ENCODE assay signal across 2 cellular contexts in the genomic region with DNA sequence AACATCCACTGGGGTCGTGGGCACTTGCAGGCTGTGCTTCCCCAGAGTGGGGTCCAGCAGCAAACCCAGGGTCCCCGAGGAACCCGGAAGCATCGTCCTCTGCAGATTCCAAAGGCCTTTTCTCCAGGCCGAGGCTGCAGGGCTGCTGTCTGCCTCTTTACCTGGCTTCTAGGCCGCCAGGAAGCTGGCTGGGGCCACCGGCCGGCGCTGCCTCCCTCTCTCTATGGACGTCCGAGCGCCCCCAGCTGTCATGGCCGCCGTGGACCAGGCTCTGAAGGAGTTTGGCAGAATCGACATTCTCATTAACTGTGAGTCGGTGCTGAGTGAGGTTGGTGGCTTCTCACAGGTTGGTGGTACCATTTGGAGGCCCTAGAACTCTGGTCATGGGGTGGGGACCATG.
TF ChIP-seq lines count a peak whose summit lies in the region.

No MANE protein-coding gene starts in this region.

TF ChIP-seq in GM23338, 12 proteins besides CTCF, POLR2A, EP300 and RAD21 (continues in another document):
- TF ChIP-seq NANOG (IDR thresholded peaks at IDR 0.05; ENCODE audit: borderline replicate concordance) (no peak), EZH2phosphoT487 (IDR thresholded peaks at IDR 0.05; ENCODE audit: unreplicated experiment) (no peak), CREB1 (CRISPR knock-in tag; IDR thresholded peaks at IDR 0.05; ENCODE audit: low read depth) (no peak), ZNF114 (CRISPR knock-in tag; IDR thresholded peaks at IDR 0.05) (no peak), ZNF331 (CRISPR knock-in tag; IDR thresholded peaks at IDR 0.05; ENCODE audit: low read depth) (no peak), EZH2 (IDR thresholded peaks at IDR 0.05; ENCODE audit: low read depth, unreplicated experiment) (no peak), STAT1 (IDR thresholded peaks at IDR 0.05; ENCODE audit: unreplicated experiment) (no peak), JUNB (IDR thresholded peaks at IDR 0.05; ENCODE audit: unreplicated experiment) (no peak)
- TF ChIP-seq, protein P1, sequence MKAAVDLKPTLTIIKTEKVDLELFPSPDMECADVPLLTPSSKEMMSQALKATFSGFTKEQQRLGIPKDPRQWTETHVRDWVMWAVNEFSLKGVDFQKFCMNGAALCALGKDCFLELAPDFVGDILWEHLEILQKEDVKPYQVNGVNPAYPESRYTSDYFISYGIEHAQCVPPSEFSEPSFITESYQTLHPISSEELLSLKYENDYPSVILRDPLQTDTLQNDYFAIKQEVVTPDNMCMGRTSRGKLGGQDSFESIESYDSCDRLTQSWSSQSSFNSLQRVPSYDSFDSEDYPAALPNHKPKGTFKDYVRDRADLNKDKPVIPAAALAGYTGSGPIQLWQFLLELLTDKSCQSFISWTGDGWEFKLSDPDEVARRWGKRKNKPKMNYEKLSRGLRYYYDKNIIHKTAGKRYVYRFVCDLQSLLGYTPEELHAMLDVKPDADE (IDR thresholded peaks at IDR 0.05): no peak
- TF ChIP-seq, protein P2, sequence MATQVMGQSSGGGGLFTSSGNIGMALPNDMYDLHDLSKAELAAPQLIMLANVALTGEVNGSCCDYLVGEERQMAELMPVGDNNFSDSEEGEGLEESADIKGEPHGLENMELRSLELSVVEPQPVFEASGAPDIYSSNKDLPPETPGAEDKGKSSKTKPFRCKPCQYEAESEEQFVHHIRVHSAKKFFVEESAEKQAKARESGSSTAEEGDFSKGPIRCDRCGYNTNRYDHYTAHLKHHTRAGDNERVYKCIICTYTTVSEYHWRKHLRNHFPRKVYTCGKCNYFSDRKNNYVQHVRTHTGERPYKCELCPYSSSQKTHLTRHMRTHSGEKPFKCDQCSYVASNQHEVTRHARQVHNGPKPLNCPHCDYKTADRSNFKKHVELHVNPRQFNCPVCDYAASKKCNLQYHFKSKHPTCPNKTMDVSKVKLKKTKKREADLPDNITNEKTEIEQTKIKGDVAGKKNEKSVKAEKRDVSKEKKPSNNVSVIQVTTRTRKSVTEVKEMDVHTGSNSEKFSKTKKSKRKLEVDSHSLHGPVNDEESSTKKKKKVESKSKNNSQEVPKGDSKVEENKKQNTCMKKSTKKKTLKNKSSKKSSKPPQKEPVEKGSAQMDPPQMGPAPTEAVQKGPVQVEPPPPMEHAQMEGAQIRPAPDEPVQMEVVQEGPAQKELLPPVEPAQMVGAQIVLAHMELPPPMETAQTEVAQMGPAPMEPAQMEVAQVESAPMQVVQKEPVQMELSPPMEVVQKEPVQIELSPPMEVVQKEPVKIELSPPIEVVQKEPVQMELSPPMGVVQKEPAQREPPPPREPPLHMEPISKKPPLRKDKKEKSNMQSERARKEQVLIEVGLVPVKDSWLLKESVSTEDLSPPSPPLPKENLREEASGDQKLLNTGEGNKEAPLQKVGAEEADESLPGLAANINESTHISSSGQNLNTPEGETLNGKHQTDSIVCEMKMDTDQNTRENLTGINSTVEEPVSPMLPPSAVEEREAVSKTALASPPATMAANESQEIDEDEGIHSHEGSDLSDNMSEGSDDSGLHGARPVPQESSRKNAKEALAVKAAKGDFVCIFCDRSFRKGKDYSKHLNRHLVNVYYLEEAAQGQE (IDR thresholded peaks at IDR 0.05; ENCODE audit: unreplicated experiment): no peak

TF ChIP-seq in SK-N-SH, 30 proteins besides CTCF, POLR2A, EP300 and RAD21:
- no peak for TF ChIP-seq MXI1 (IDR thresholded peaks at IDR 0.05; ENCODE audit: low read depth, low read length)
- no peak for TF ChIP-seq TCF12 (IDR thresholded peaks at IDR 0.05)
- TF ChIP-seq, protein P3, sequence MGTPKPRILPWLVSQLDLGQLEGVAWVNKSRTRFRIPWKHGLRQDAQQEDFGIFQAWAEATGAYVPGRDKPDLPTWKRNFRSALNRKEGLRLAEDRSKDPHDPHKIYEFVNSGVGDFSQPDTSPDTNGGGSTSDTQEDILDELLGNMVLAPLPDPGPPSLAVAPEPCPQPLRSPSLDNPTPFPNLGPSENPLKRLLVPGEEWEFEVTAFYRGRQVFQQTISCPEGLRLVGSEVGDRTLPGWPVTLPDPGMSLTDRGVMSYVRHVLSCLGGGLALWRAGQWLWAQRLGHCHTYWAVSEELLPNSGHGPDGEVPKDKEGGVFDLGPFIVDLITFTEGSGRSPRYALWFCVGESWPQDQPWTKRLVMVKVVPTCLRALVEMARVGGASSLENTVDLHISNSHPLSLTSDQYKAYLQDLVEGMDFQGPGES (IDR thresholded peaks at IDR 0.05; ENCODE audit: low read depth, low read length): no peak
- TF ChIP-seq FOSL2 (IDR thresholded peaks at IDR 0.05; ENCODE audit: borderline replicate concordance, low read depth): no peak
- no peak for TF ChIP-seq YY1 (IDR thresholded peaks at IDR 0.05; ENCODE audit: low read depth)
- no peak for TF ChIP-seq SIN3A (IDR thresholded peaks at IDR 0.05; ENCODE audit: borderline replicate concordance, low read depth, low read length)
- TF ChIP-seq RCOR1 (IDR thresholded peaks at IDR 0.05; ENCODE audit: low read length): no peak
- TF ChIP-seq JUND (IDR thresholded peaks at IDR 0.05): no peak
- no peak for TF ChIP-seq POLR2AphosphoS5 (IDR thresholded peaks at IDR 0.05; ENCODE audit: low read depth, low read length)
- no peak for TF ChIP-seq NRF1 (IDR thresholded peaks at IDR 0.05; ENCODE audit: low read depth, low read length)
- TF ChIP-seq, protein P4, sequence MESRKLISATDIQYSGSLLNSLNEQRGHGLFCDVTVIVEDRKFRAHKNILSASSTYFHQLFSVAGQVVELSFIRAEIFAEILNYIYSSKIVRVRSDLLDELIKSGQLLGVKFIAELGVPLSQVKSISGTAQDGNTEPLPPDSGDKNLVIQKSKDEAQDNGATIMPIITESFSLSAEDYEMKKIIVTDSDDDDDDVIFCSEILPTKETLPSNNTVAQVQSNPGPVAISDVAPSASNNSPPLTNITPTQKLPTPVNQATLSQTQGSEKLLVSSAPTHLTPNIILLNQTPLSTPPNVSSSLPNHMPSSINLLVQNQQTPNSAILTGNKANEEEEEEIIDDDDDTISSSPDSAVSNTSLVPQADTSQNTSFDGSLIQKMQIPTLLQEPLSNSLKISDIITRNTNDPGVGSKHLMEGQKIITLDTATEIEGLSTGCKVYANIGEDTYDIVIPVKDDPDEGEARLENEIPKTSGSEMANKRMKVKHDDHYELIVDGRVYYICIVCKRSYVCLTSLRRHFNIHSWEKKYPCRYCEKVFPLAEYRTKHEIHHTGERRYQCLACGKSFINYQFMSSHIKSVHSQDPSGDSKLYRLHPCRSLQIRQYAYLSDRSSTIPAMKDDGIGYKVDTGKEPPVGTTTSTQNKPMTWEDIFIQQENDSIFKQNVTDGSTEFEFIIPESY (IDR thresholded peaks at IDR 0.05; ENCODE audit: borderline replicate concordance, low read depth): no peak
- no peak for TF ChIP-seq ELF1 (IDR thresholded peaks at IDR 0.05)
- no peak for TF ChIP-seq CHD2 (IDR thresholded peaks at IDR 0.05; ENCODE audit: low read length, partially characterized antibody)
- TF ChIP-seq, protein P5, sequence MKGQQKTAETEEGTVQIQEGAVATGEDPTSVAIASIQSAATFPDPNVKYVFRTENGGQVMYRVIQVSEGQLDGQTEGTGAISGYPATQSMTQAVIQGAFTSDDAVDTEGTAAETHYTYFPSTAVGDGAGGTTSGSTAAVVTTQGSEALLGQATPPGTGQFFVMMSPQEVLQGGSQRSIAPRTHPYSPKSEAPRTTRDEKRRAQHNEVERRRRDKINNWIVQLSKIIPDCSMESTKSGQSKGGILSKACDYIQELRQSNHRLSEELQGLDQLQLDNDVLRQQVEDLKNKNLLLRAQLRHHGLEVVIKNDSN (IDR thresholded peaks at IDR 0.05; ENCODE audit: borderline replicate concordance, low read depth): no peak
- TF ChIP-seq MEF2A (IDR thresholded peaks at IDR 0.05; ENCODE audit: borderline replicate concordance, low read depth): no peak
- no peak for TF ChIP-seq GATA2 (CRISPR knock-in tag; IDR thresholded peaks at IDR 0.05)
